ENCODE assay signal across 19 cellular contexts in the genomic region with DNA sequence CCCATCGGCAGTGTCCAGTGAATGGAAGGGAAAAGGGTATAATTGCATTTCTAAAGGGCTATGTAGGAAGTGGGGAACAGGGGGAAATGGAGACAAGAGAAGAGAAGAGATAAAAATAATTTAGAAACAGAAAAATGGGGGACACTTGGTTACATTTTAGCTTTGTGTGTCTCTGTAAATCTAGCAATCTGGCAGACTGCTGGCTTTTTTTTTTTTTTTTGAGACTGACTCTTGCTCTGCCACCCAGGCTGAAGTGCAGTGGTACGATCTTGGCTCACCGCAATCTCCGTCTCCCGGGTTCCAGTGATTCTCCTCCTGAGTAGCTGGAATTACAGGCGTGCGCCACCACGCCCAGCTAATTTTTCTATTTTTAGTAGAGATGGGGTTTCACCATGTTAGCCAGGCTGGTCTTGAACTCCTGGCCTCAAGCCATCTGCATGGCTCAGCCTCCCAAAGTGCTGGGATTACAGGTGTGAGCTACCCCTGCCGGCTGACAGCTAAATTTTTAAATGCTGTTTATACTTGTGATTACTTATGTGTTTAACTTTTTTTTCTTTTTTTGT. TPM values are rescaled to one million over a fixed set of nuclear protein-coding genes. Genes with fewer than 3 reads are reported as not detected.
DNase-seq lines count a peak whose midpoint lies in the region; ATAC-seq and TF ChIP-seq lines count a peak whose summit lies in the region.
"Had no signal": no experiment of that assay in that cellular context is flagged by ENCODE, and none has a peak within 500 bp of the region (broad histone marks: within the 10 kb centered on the region; RNA-seq: fewer than 3 reads in every experiment).

No MANE protein-coding gene starts in this region.

- ATAC-seq in activated naive CD8-positive, alpha-beta T cell treated with anti-CD3 and anti-CD28 coated beads, Interleukin-2, amount 10 ng/mL, durations not matched to agents 7 days and 5 days (ENCODE audit: low read depth), result no peak
- no peak for ATAC-seq in left lobe of liver
- no peak for ATAC-seq in GM19328 (IDR thresholded peaks at IDR 0.05; ENCODE audit: unreplicated experiment)
- ATAC-seq: body of pancreas, WTC11 had no signal

- H3K9me3 Mint-ChIP-seq in activated CD4-positive, alpha-beta memory T cell treated with anti-CD3 and anti-CD28 coated beads for 36 hours, result no peaks in the 10 kb centered on the region
- H3K9me3 Mint-ChIP-seq in activated CD4-positive, alpha-beta memory T cell treated with anti-CD3 and anti-CD28 coated beads, Interleukin-2, amount 10 ng/mL, durations not matched to agents 7 days and 5 days, result no peaks in the 10 kb centered on the region
- no peaks in the 10 kb centered on the region for H3K9me3 Mint-ChIP-seq in activated naive CD8-positive, alpha-beta T cell treated with anti-CD3 and anti-CD28 coated beads, Interleukin-2, amount 10 ng/mL, durations not matched to agents 7 days and 5 days
- peaks cover 2% of the 10 kb centered on the region for H3K9me3 Mint-ChIP-seq in glutamatergic neuron (ENCODE audit: unreplicated experiment)
- H3K9me3 Mint-ChIP-seq: WTC11 had no signal

- POLR2A ChIA-PET in activated CD4-positive, alpha-beta memory T cell treated with anti-CD3 and anti-CD28 coated beads for 36 hours (lab: Charles Lee), result interaction anchor here (2.1 kb wide), 1 partner anchor 25 kb away, joined by 9 read pairs; no protein-coding TSS in a partner anchor
- POLR2A ChIA-PET in activated CD4-positive, alpha-beta memory T cell treated with anti-CD3 and anti-CD28 coated beads, Interleukin-2, amount 10 ng/mL, durations not matched to agents 7 days and 5 days (lab: Charles Lee), result interaction anchor here (0.9 to 1.8 kb wide), 2 partner anchors 52 to 54 kb away, joined by 3 to 5 read pairs; no protein-coding TSS in a partner anchor
- POLR2A ChIA-PET in activated naive CD8-positive, alpha-beta T cell treated with anti-CD3 and anti-CD28 coated beads, Interleukin-2, amount 10 ng/mL, durations not matched to agents 7 days and 5 days (lab: Charles Lee), result interaction anchor here (0.6 to 1.0 kb wide), 3 partner anchors 26 to 107 kb away, joined by 3 to 4 read pairs (median 3); no protein-coding TSS in a partner anchor

- H3K4me3 Mint-ChIP-seq in activated CD4-positive, alpha-beta memory T cell treated with anti-CD3 and anti-CD28 coated beads for 36 hours, result no peak overlapping the region
- no peak overlapping the region for H3K4me3 Mint-ChIP-seq in activated CD4-positive, alpha-beta memory T cell treated with anti-CD3 and anti-CD28 coated beads, Interleukin-2, amount 10 ng/mL, durations not matched to agents 7 days and 5 days
- peak overlapping the region; percentile 84 for H3K4me3 Mint-ChIP-seq in activated naive CD8-positive, alpha-beta T cell treated with anti-CD3 and anti-CD28 coated beads, Interleukin-2, amount 10 ng/mL, durations not matched to agents 7 days and 5 days
- no peak overlapping the region for H3K4me3 Mint-ChIP-seq in glutamatergic neuron (ENCODE audit: unreplicated experiment)
- H3K4me3 Mint-ChIP-seq: nephron progenitor cell, WTC11 had no signal

- H3K27me3 Mint-ChIP-seq in activated CD4-positive, alpha-beta memory T cell treated with anti-CD3 and anti-CD28 coated beads for 36 hours, result no peaks in the 10 kb centered on the region
- H3K27me3 Mint-ChIP-seq in activated CD4-positive, alpha-beta memory T cell treated with anti-CD3 and anti-CD28 coated beads, Interleukin-2, amount 10 ng/mL, durations not matched to agents 7 days and 5 days, result peaks cover 2% of the 10 kb centered on the region
- H3K27me3 Mint-ChIP-seq in activated naive CD8-positive, alpha-beta T cell treated with anti-CD3 and anti-CD28 coated beads, Interleukin-2, amount 10 ng/mL, durations not matched to agents 7 days and 5 days, result no peaks in the 10 kb centered on the region
- no peaks in the 10 kb centered on the region for H3K27me3 Mint-ChIP-seq in glutamatergic neuron (ENCODE audit: unreplicated experiment)

- H3K36me3 Mint-ChIP-seq in activated CD4-positive, alpha-beta memory T cell treated with anti-CD3 and anti-CD28 coated beads for 36 hours, result peaks cover 2% of the 10 kb centered on the region
- H3K36me3 Mint-ChIP-seq in activated CD4-positive, alpha-beta memory T cell treated with anti-CD3 and anti-CD28 coated beads, Interleukin-2, amount 10 ng/mL, durations not matched to agents 7 days and 5 days (ENCODE audit: low read depth), result peaks cover 18% of the 10 kb centered on the region
- peaks cover 24% of the 10 kb centered on the region for H3K36me3 Mint-ChIP-seq in activated naive CD8-positive, alpha-beta T cell treated with anti-CD3 and anti-CD28 coated beads, Interleukin-2, amount 10 ng/mL, durations not matched to agents 7 days and 5 days
- H3K36me3 Mint-ChIP-seq in glutamatergic neuron (ENCODE audit: unreplicated experiment), result no peaks in the 10 kb centered on the region
- H3K36me3 Mint-ChIP-seq: WTC11 had no signal

- intact Hi-C loops in activated CD4-positive, alpha-beta memory T cell treated with anti-CD3 and anti-CD28 coated beads for 36 hours (cut with micrococcal nuclease), result no loop called here
- intact Hi-C loops in posterior vena cava (cut with DNase I), result loop anchor here in 1 of 2 donors (10.0 kb wide), 1 partner anchor 104 kb away; no protein-coding TSS in a partner anchor

- TF ChIP-seq CTCF in glutamatergic neuron (IDR thresholded peaks at IDR 0.05; ENCODE audit: partially characterized antibody, unreplicated experiment), result no peak

- CTCF ChIA-PET in activated CD4-positive, alpha-beta memory T cell treated with anti-CD3 and anti-CD28 coated beads for 36 hours (lab: Charles Lee), result interaction anchor here (0.7 to 2.9 kb wide), 9 partner anchors 12 to 130 kb away, joined by 3 to 10 read pairs (median 4); partner anchors contain the start of gene RRP1
- CTCF ChIA-PET in activated CD4-positive, alpha-beta memory T cell treated with anti-CD3 and anti-CD28 coated beads, Interleukin-2, amount 10 ng/mL, durations not matched to agents 7 days and 5 days (lab: Charles Lee), result interaction anchor here (0.7 to 1.5 kb wide), 6 partner anchors 16 to 165 kb away, joined by 3 to 5 read pairs (median 3); no protein-coding TSS in a partner anchor

- H3K4me3 ChIP-seq in GM08714 (ENCODE audit: low read length), result peak overlapping the region; percentile 87; the same call in 1 of the 2 replicates
- H3K4me3 ChIP-seq: body of pancreas, left lung, Peyer's patch had no signal

- DNase-seq in activated CD4-positive, alpha-beta memory T cell treated with anti-CD3 and anti-CD28 coated beads for 36 hours, result no peak
- no peak for DNase-seq in activated CD4-positive, alpha-beta memory T cell treated with anti-CD3 and anti-CD28 coated beads, Interleukin-2, amount 10 ng/mL, durations not matched to agents 7 days and 5 days
- no peak for DNase-seq in activated naive CD8-positive, alpha-beta T cell treated with anti-CD3 and anti-CD28 coated beads, Interleukin-2, amount 10 ng/mL, durations not matched to agents 7 days and 5 days
- DNase-seq in posterior vena cava (ENCODE audit: low spot score) (peak; percentile 47), left lobe of liver (ENCODE audit: low spot score) (no peak), glutamatergic neuron (no peak)
- DNase-seq: ACHN, GF-D8, hypothalamus, Kasumi-1, NCI-H2029 treated with DMSO at 0.1 percent for 48 hours, nephron progenitor cell, trophoblast cell had no signal

- H3K4me1 Mint-ChIP-seq in activated CD4-positive, alpha-beta memory T cell treated with anti-CD3 and anti-CD28 coated beads for 36 hours (ENCODE audit: low read depth), result peaks cover 62% of the 10 kb centered on the region
- peaks cover 62% of the 10 kb centered on the region for H3K4me1 Mint-ChIP-seq in activated CD4-positive, alpha-beta memory T cell treated with anti-CD3 and anti-CD28 coated beads, Interleukin-2, amount 10 ng/mL, durations not matched to agents 7 days and 5 days
- H3K4me1 Mint-ChIP-seq in activated naive CD8-positive, alpha-beta T cell treated with anti-CD3 and anti-CD28 coated beads, Interleukin-2, amount 10 ng/mL, durations not matched to agents 7 days and 5 days, result peaks cover 58% of the 10 kb centered on the region
- peaks cover 27% of the 10 kb centered on the region for H3K4me1 Mint-ChIP-seq in glutamatergic neuron (ENCODE audit: low read depth, unreplicated experiment)

- H3K27ac Mint-ChIP-seq in activated CD4-positive, alpha-beta memory T cell treated with anti-CD3 and anti-CD28 coated beads for 36 hours, result peak overlapping the region; percentile 46
- H3K27ac Mint-ChIP-seq in activated CD4-positive, alpha-beta memory T cell treated with anti-CD3 and anti-CD28 coated beads, Interleukin-2, amount 10 ng/mL, durations not matched to agents 7 days and 5 days, result no peak overlapping the region
- H3K27ac Mint-ChIP-seq in activated naive CD8-positive, alpha-beta T cell treated with anti-CD3 and anti-CD28 coated beads, Interleukin-2, amount 10 ng/mL, durations not matched to agents 7 days and 5 days, result peak overlapping the region; percentile 94
- H3K27ac Mint-ChIP-seq in glutamatergic neuron (ENCODE audit: unreplicated experiment), result no peak overlapping the region
- H3K27ac Mint-ChIP-seq: nephron progenitor cell, WTC11 had no signal

RNA-seq across cellular contexts. Expression of gene AGPAT3, which starts 53.4 kb away (rescaled TPM):
- total RNA-seq in activated CD4-positive, alpha-beta memory T cell treated with anti-CD3 and anti-CD28 coated beads for 36 hours, result 10 to 100 TPM; 71.4 to 82.4 TPM
- 100 to 1,000 TPM; 101 to 102 TPM for total RNA-seq in activated CD4-positive, alpha-beta memory T cell treated with anti-CD3 and anti-CD28 coated beads, Interleukin-2, amount 10 ng/mL, durations not matched to agents 7 days and 5 days
- 10 to 100 TPM; 75.4 to 76.3 TPM for total RNA-seq in activated naive CD8-positive, alpha-beta T cell treated with anti-CD3 and anti-CD28 coated beads, Interleukin-2, amount 10 ng/mL, durations not matched to agents 7 days and 5 days
- 10 to 100 TPM; 35.3 to 43.2 TPM for total RNA-seq in posterior vena cava
- total RNA-seq in left lobe of liver, result 127 TPM
- total RNA-seq in glutamatergic neuron (ENCODE audit: unreplicated experiment), result 12.6 TPM

Comparison
In these comparisons a context has a peak if more than half of its experiments do, and no peak if none do; other contexts are left out.
1. H3K27ac Mint-ChIP-seq: peak in activated CD4-positive, alpha-beta memory T cell treated with anti-CD3 and anti-CD28 coated beads for 36 hours (single experiment) and activated naive CD8-positive, alpha-beta T cell treated with anti-CD3 and anti-CD28 coated beads, Interleukin-2, amount 10 ng/mL, durations not matched to agents 7 days and 5 days (single experiment); none in activated CD4-positive, alpha-beta memory T cell treated with anti-CD3 and anti-CD28 coated beads, Interleukin-2, amount 10 ng/mL, durations not matched to agents 7 days and 5 days (single experiment) and glutamatergic neuron (single experiment).